Comparison of ENCODE assay signal across 23 cellular contexts in genomic region chr1:17156108-17156507, GRCh38. TPM values are rescaled to one million over a fixed set of nuclear protein-coding genes. Genes with fewer than 3 reads are reported as not detected.
DNase-seq lines count a peak whose midpoint lies in the region; ATAC-seq and TF ChIP-seq lines count a peak whose summit lies in the region.
"Had no signal": no experiment of that assay in that cellular context is flagged by ENCODE, and none has a peak within 500 bp of the region (broad histone marks: within the 10 kb centered on the region; RNA-seq: fewer than 3 reads in every experiment).

No MANE protein-coding gene starts in this region.

- no peaks in the 10 kb centered on the region for H3K36me3 ChIP-seq in Panc1 (ENCODE audit: control insufficient read depth, insufficient read depth, low read length)
- H3K36me3 ChIP-seq: esophagus squamous epithelium, HAP-1, thoracic aorta had no signal

- H3K27me3 ChIP-seq in Panc1 (ENCODE audit: control insufficient read depth, insufficient read depth, low read length): no peaks in the 10 kb centered on the region

- H3K4me3 ChIP-seq in Panc1 (ENCODE audit: low read depth in 2 of 2, low read length in 2 of 2) (no peak overlapping the region), fibroblast of the aortic adventitia (ENCODE audit: low read depth, low read length) (no peak overlapping the region)
- H3K4me3 ChIP-seq: esophagus squamous epithelium, HAP-1, K562, SK-N-MC, thoracic aorta had no signal

- CTCF ChIA-PET in activated CD8-positive, alpha-beta memory T cell treated with anti-CD3 and anti-CD28 coated beads, Interleukin-2, amount 10 ng/mL, durations not matched to agents 7 days and 5 days (lab: Charles Lee): no interaction called here
- CTCF ChIA-PET in Panc1 (lab: Charles Lee): no interaction called here

- peaks cover 12% of the 10 kb centered on the region for H3K27me3 Mint-ChIP-seq in activated CD8-positive, alpha-beta memory T cell treated with anti-CD3 and anti-CD28 coated beads, Interleukin-2, amount 10 ng/mL, durations not matched to agents 7 days and 5 days

- peaks cover 9% of the 10 kb centered on the region; the same call in 1 of the 2 replicates for H3K9me3 ChIP-seq in Panc1 (ENCODE audit: control insufficient read depth, insufficient read depth, low read depth, low read length)

- DNase-seq in activated CD8-positive, alpha-beta memory T cell treated with anti-CD3 and anti-CD28 coated beads, Interleukin-2, amount 10 ng/mL, durations not matched to agents 7 days and 5 days: no peak
- DNase-seq in activated CD8-positive, alpha-beta memory T cell treated with anti-CD3 and anti-CD28 coated beads, Interleukin-2, amount 50 U/mL, for 48 hours: no peak
- DNase-seq in Panc1 (ENCODE audit: low read depth, low spot score): no peak
- peak; percentile 69 for DNase-seq in fibroblast of the aortic adventitia (ENCODE audit: low read depth)
- DNase-seq in midbrain (lab: John Stamatoyannopoulos, UW): no peak
- DNase-seq in posterior vena cava (ENCODE audit: low spot score): no peak
- no peak for DNase-seq in activated CD4-positive, alpha-beta T cell treated with anti-CD3 and anti-CD28 coated beads, Interleukin-2, amount 50 U/mL, for 4 hours
- DNase-seq: esophagus squamous epithelium, hippocampal formation, NCI-H1092 treated with DMSO at 0.1 percent for 48 hours, NCI-H526 treated with DMSO at 0.1 percent for 48 hours, PC-3, retina, T-helper 9 cell had no signal

- H3K36me3 Mint-ChIP-seq in activated CD8-positive, alpha-beta memory T cell treated with anti-CD3 and anti-CD28 coated beads, Interleukin-2, amount 10 ng/mL, durations not matched to agents 7 days and 5 days: no peaks in the 10 kb centered on the region
- H3K36me3 Mint-ChIP-seq: stimulated activated effector memory CD8-positive, alpha-beta T cell treated with anti-CD3 and anti-CD28 coated beads, Interleukin-12 subunit alpha, Interleukin-12 subunit beta, amount 100 ng/mL, for 72 hours had no signal

- intact Hi-C loops in Panc1 (cut with micrococcal nuclease; ENCODE audit: unreplicated experiment): no loop called here
- intact Hi-C loops in posterior vena cava (cut with DNase I): no loop called here

- peak; percentile 61 for ATAC-seq in activated CD8-positive, alpha-beta memory T cell treated with anti-CD3 and anti-CD28 coated beads, Interleukin-2, amount 10 ng/mL, durations not matched to agents 7 days and 5 days
- no peak for ATAC-seq in Panc1
- ATAC-seq in HG03280 (IDR thresholded peaks at IDR 0.05; ENCODE audit: unreplicated experiment): no peak
- ATAC-seq: K562; PC-3; stimulated activated effector memory CD8-positive, alpha-beta T cell treated with anti-CD3 and anti-CD28 coated beads, Interleukin-12 subunit alpha, Interleukin-12 subunit beta, amount 100 ng/mL, for 72 hours had no signal

- in situ Hi-C loops in Panc1 (cut with HindIII; ENCODE audit: low pct_unique_long_range_greater_than_20kb, low sequenced_read_pairs): no loop called here

- POLR2A ChIA-PET in Panc1 (lab: Charles Lee): no interaction called here

- no peak overlapping the region for H3K27ac Mint-ChIP-seq in activated CD8-positive, alpha-beta memory T cell treated with anti-CD3 and anti-CD28 coated beads, Interleukin-2, amount 10 ng/mL, durations not matched to agents 7 days and 5 days
- H3K27ac Mint-ChIP-seq: mesothelial cell of epicardium; stimulated activated effector memory CD8-positive, alpha-beta T cell treated with anti-CD3 and anti-CD28 coated beads, Interleukin-12 subunit alpha, Interleukin-12 subunit beta, amount 100 ng/mL, for 72 hours had no signal

- TF ChIP-seq CTCF in Panc1 (IDR thresholded peaks at IDR 0.05) (no peak), fibroblast of the aortic adventitia (IDR thresholded peaks at IDR 0.05; ENCODE audit: insufficient read depth, low read length) (no peak)

- H3K4me3 Mint-ChIP-seq in activated CD8-positive, alpha-beta memory T cell treated with anti-CD3 and anti-CD28 coated beads, Interleukin-2, amount 10 ng/mL, durations not matched to agents 7 days and 5 days: no peak overlapping the region
- H3K4me3 Mint-ChIP-seq: CD14-positive monocyte; mesothelial cell of epicardium; stimulated activated effector memory CD8-positive, alpha-beta T cell treated with anti-CD3 and anti-CD28 coated beads, Interleukin-12 subunit alpha, Interleukin-12 subunit beta, amount 100 ng/mL, for 72 hours had no signal

- H3K9me3 Mint-ChIP-seq in activated CD8-positive, alpha-beta memory T cell treated with anti-CD3 and anti-CD28 coated beads, Interleukin-2, amount 10 ng/mL, durations not matched to agents 7 days and 5 days (ENCODE audit: low read depth): peaks cover 15% of the 10 kb centered on the region

- H3K4me1 ChIP-seq in Panc1 (ENCODE audit: control insufficient read depth, insufficient read depth, low read length): no peaks in the 10 kb centered on the region

- peak overlapping the region; percentile 8; the same call in 1 of the 2 replicates for H3K27ac ChIP-seq in Panc1 (ENCODE audit: low read length)
- H3K27ac ChIP-seq: esophagus squamous epithelium, HL-60, SK-N-MC, thoracic aorta had no signal

- no TSS peak for BruUV-seq in Panc1 (replicated peaks; lab: Mats Ljungman, UMichigan)

- peaks cover 2% of the 10 kb centered on the region for H3K4me1 Mint-ChIP-seq in activated CD8-positive, alpha-beta memory T cell treated with anti-CD3 and anti-CD28 coated beads, Interleukin-2, amount 10 ng/mL, durations not matched to agents 7 days and 5 days
- H3K4me1 Mint-ChIP-seq: mesothelial cell of epicardium; stimulated activated effector memory CD8-positive, alpha-beta T cell treated with anti-CD3 and anti-CD28 coated beads, Interleukin-12 subunit alpha, Interleukin-12 subunit beta, amount 100 ng/mL, for 72 hours had no signal

RNA-seq across cellular contexts. Expression of gene PADI2, which starts 36.9 kb away (rescaled TPM):
- under 1 TPM; 0.09 to 0.23 TPM for total RNA-seq in activated CD8-positive, alpha-beta memory T cell treated with anti-CD3 and anti-CD28 coated beads, Interleukin-2, amount 10 ng/mL, durations not matched to agents 7 days and 5 days
- total RNA-seq in Panc1 (2021; ENCODE audit: unreplicated experiment) (507 TPM), fibroblast of the aortic adventitia (ENCODE audit: low replicate concordance) (0.09 and 0.16 TPM in 2 replicates), posterior vena cava (1 to 10 TPM in 1 of 2 donors, under 1 TPM in 1; 1.00 to 1.6 TPM)
- polyA plus RNA-seq in Panc1 (2012; ENCODE audit: insufficient read length): 830 TPM

RNA-seq across cellular contexts. Expression of gene PADI1, which starts 48.8 kb away (rescaled TPM):
- not detected for total RNA-seq in activated CD8-positive, alpha-beta memory T cell treated with anti-CD3 and anti-CD28 coated beads, Interleukin-2, amount 10 ng/mL, durations not matched to agents 7 days and 5 days
- total RNA-seq in Panc1 (2021; ENCODE audit: unreplicated experiment) (2.3 TPM), fibroblast of the aortic adventitia (ENCODE audit: low replicate concordance) (0.09 TPM in 1 of 2 replicates, not detected in the other), posterior vena cava (not detected)
- 2.6 TPM for polyA plus RNA-seq in Panc1 (2012; ENCODE audit: insufficient read length)
- total RNA-seq: K562, mesothelial cell of epicardium had no signal
- polyA plus RNA-seq: CD14-positive monocyte, K562 had no signal

Comparison
In these comparisons a context has a peak if more than half of its experiments do, and no peak if none do; other contexts are left out.
1. RNA of gene PADI2, which starts 36.9 kb away (total RNA-seq): 507 TPM in Panc1 (single experiment); 1.00 to 1.6 TPM in posterior vena cava, 0.09 to 0.23 TPM in activated CD8-positive, alpha-beta memory T cell treated with anti-CD3 and anti-CD28 coated beads, Interleukin-2, amount 10 ng/mL, durations not matched to agents 7 days and 5 days and 0.09 to 0.16 TPM in fibroblast of the aortic adventitia; every median in the first group is over 100 times any median in the second.